ENCODE assay signal across 8 cellular contexts in genomic region chr7:128791968-128792319, GRCh38. TPM values are rescaled to one million over a fixed set of nuclear protein-coding genes. Genes with fewer than 3 reads are reported as not detected.
DNase-seq lines count a peak whose midpoint lies in the region; ATAC-seq and TF ChIP-seq lines count a peak whose summit lies in the region.

CCDC136 (plus strand) TSS chr7:128791968; CDS start chr7:128792412, 444 bp downstream.

- H3K36me3 Mint-ChIP-seq in chondrocyte (ENCODE audit: low read depth), result peaks cover 2% of the 10 kb centered on the region

- no peaks in the 10 kb centered on the region; the same call in 1 of the 2 replicates for H3K36me3 ChIP-seq in BJ (ENCODE audit: control insufficient read depth, insufficient read depth, low read length)

- no peak for TF ChIP-seq CTCF in BJ (IDR thresholded peaks at IDR 0.05; ENCODE audit: insufficient read depth, low read depth, low read length)
- no peak for TF ChIP-seq CTCF in chondrocyte (IDR thresholded peaks at IDR 0.05)

- DNase-seq in BJ (ENCODE audit: low read depth) (no peak), chondrocyte (ENCODE audit: low spot score) (no peak), mucosa of gallbladder (ENCODE audit: low spot score) (no peak), NCI-H345 (lab: John Stamatoyannopoulos, UW) (no peak), NCI-H446 (lab: John Stamatoyannopoulos, UW) (no peak), retina (no peak)
- no peak for DNase-seq in Jurkat, Clone E6-1 (ENCODE audit: low read depth, low spot score)

- no peaks in the 10 kb centered on the region for H3K9me3 Mint-ChIP-seq in chondrocyte (ENCODE audit: low read depth)

- H3K27me3 Mint-ChIP-seq in chondrocyte (ENCODE audit: low read depth), result peaks cover 2% of the 10 kb centered on the region

- H3K27ac Mint-ChIP-seq in chondrocyte (ENCODE audit: unreplicated experiment), result no peak within 1 kb of the TSS

- H3K4me1 Mint-ChIP-seq in chondrocyte (ENCODE audit: low read depth), result peaks cover 16% of the 10 kb centered on the region

- peaks cover 2% of the 10 kb centered on the region; the same call in 1 of the 2 replicates for H3K27me3 ChIP-seq in BJ (ENCODE audit: control insufficient read depth, insufficient read depth, low read length)

- POLR2A ChIA-PET in BJ (lab: Charles Lee), result interaction anchor here (0.5 to 0.7 kb wide), 2 partner anchors 11 to 42 kb away, joined by 3 read pairs; no protein-coding TSS in a partner anchor

- CTCF ChIA-PET in BJ (lab: Yijun Ruan, JAX), result no interaction called here

- peak within 1 kb of the TSS; percentile 87 for H3K4me3 ChIP-seq in BJ (ENCODE audit: low read depth, low read length)
- peak within 1 kb of the TSS; percentile 77 for H3K4me3 ChIP-seq in Jurkat, Clone E6-1 (ENCODE audit: low read length)

- H3K4me3 Mint-ChIP-seq in chondrocyte (ENCODE audit: unreplicated experiment), result peak within 1 kb of the TSS; percentile 86

- no peak for ATAC-seq in GM21576 (IDR thresholded peaks at IDR 0.05; ENCODE audit: unreplicated experiment)

RNA-seq across cellular contexts. Expression of gene CCDC136, which starts in this region (rescaled TPM):
- 13.1 and 13.2 TPM in 2 replicates for polyA plus RNA-seq in BJ (2011; rRNA removed)
- polyA minus RNA-seq in BJ (2011; rRNA and poly(A)+ RNA removed), result 6.9 and 12.5 TPM in 2 replicates
- polyA plus RNA-seq in Jurkat, Clone E6-1 (2012; ENCODE audit: insufficient read depth, insufficient read length), result 35.1 TPM
- total RNA-seq in chondrocyte (7.6 to 8.8 TPM (median 8.5 TPM) in 3 replicates), mucosa of gallbladder (25.3 TPM)
